Comparison of ENCODE assay signal across 9 cellular contexts in genomic region chr7:74101061-74101681, GRCh38. TPM values are rescaled to one million over a fixed set of nuclear protein-coding genes. Genes with fewer than 3 reads are reported as not detected.
DNase-seq lines count a peak whose midpoint lies in the region; ATAC-seq lines count a peak whose summit lies in the region.
"Had no signal": no experiment of that assay in that cellular context is flagged by ENCODE, and none has a peak within 500 bp of the region (broad histone marks: within the 10 kb centered on the region; RNA-seq: fewer than 3 reads in every experiment).

No MANE protein-coding gene starts in this region.

- in situ Hi-C loops in Caki2 (cut with HindIII; ENCODE audit: low pct_unique_long_range_greater_than_20kb, low sequenced_read_pairs): no loop called here

- ATAC-seq in GM19468 (IDR thresholded peaks at IDR 0.05; ENCODE audit: extremely low read depth, unreplicated experiment): peak; percentile 80
- ATAC-seq in HG03432 (IDR thresholded peaks at IDR 0.05; ENCODE audit: unreplicated experiment): peak; percentile 92

- DNase-seq in Caki2 (ENCODE audit: low read depth): peak; percentile 80
- DNase-seq in fibroblast of the conjunctiva (ENCODE audit: low read depth): peak; percentile 13
- DNase-seq in hypothalamus (lab: John Stamatoyannopoulos, UW): no peak
- no peak for DNase-seq in nucleus accumbens (lab: John Stamatoyannopoulos, UW)
- DNase-seq in C1 segment of cervical spinal cord (lab: John Stamatoyannopoulos, UW): no peak
- DNase-seq in activated CD4-positive, alpha-beta T cell treated with anti-CD3 and anti-CD28 coated beads for 4 hours: no peak
- DNase-seq: pancreas had no signal

RNA-seq across cellular contexts. Expression of gene LIMK1, which starts 17.6 kb away (rescaled TPM):
- total RNA-seq in Caki2 (2014; rRNA removed; shearing (Covaris generic); ENCODE audit: low replicate concordance): 50.7 and 54.0 TPM in 2 replicates

Comparison
In these comparisons a context has a peak if more than half of its experiments do, and no peak if none do; other contexts are left out.
1. DNase-seq: peak in Caki2 (single experiment) and fibroblast of the conjunctiva (single experiment); none in hypothalamus (0 of 51), nucleus accumbens (0 of 56), C1 segment of cervical spinal cord (0 of 14) and activated CD4-positive, alpha-beta T cell treated with anti-CD3 and anti-CD28 coated beads for 4 hours (0 of 2).